ENCODE assay signal across 15 cellular contexts in the genomic region with DNA sequence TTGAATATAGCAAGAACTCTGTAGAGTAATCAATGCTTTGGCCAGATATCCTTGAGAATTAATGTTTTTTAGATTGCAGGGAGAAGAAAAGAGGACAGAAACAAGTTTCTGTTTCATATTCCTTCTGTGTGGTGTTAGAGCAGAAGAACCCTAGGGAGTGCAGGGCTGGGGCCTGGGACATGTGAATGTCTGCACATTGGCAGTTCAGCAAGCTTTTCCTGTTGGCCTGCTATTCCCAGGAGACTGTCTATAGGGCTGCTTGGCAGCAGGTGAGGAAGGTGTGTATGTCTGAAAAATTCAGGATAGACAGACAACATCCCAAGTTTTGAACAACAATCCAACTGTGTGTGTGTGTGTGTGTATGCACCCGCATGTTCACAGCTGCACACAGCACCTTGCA. TPM values are rescaled to one million over a fixed set of nuclear protein-coding genes. Genes with fewer than 3 reads are reported as not detected.
A peak's percentile ranks its signal among the peaks of the same experiment; 100 is the strongest.
DNase-seq lines count a peak whose midpoint lies in the region; ATAC-seq and TF ChIP-seq lines count a peak whose summit lies in the region.
"Had no signal": no experiment of that assay in that cellular context is flagged by ENCODE, and none has a peak within 500 bp of the region (broad histone marks: within the 10 kb centered on the region; RNA-seq: fewer than 3 reads in every experiment).

No MANE protein-coding gene starts in this region.

- H3K9ac ChIP-seq in GM23248 (no peak overlapping the region), skeletal muscle tissue (ENCODE audit: low read depth in 1 of 3, low read length in 3 of 3) (peak overlapping the region; percentile 10 to 41 (median 15))

- H3K9me3 ChIP-seq in GM23248 (ENCODE audit: low read depth), result no peaks in the 10 kb centered on the region
- H3K9me3 ChIP-seq in RWPE2 (ENCODE audit: severe bottlenecking), result no peaks in the 10 kb centered on the region
- no peaks in the 10 kb centered on the region for H3K9me3 ChIP-seq in skeletal muscle tissue (ENCODE audit: control insufficient read depth in 3 of 3, low read length in 3 of 3)

- WGBS in GM23248 (ENCODE audit: low coverage in 1 of 2, low lambda C conversion rate in 2 of 2, missing lambda C conversion rate in 2 of 2), 2 experiments, result 94 to 100% methylated on average over 1 of the region's 1 CpG

- H3K4me3 Mint-ChIP-seq in activated CD8-positive, alpha-beta memory T cell treated with anti-CD3 and anti-CD28 coated beads, Interleukin-2, amount 10 ng/mL, durations not matched to agents 7 days and 5 days, result no peak overlapping the region
- H3K4me3 Mint-ChIP-seq: CD4-positive, alpha-beta memory T cell; central memory CD8-positive, alpha-beta T cell; T-helper 1 cell treated with Interleukin-12 subunit alpha and Interleukin-12 subunit beta and Interleukin-4 antibody, amounts not matched to agents 30 μg/mL and 1 μg/mL, for 36 hours had no signal

- peak overlapping the region; percentile 91 for H3K27ac ChIP-seq in GM23248
- peak overlapping the region; percentile 82 for H3K27ac ChIP-seq in RWPE2 (ENCODE audit: poor library complexity, severe bottlenecking)
- H3K27ac ChIP-seq in skeletal muscle tissue (ENCODE audit: low read depth, low read length), result peak overlapping the region; percentile 81

- no peak overlapping the region for H2AFZ ChIP-seq in GM23248

- no peaks in the 10 kb centered on the region for H4K20me1 ChIP-seq in GM23248 (ENCODE audit: insufficient read depth)

- no peaks in the 10 kb centered on the region for H3K9me3 Mint-ChIP-seq in activated CD8-positive, alpha-beta memory T cell treated with anti-CD3 and anti-CD28 coated beads, Interleukin-2, amount 10 ng/mL, durations not matched to agents 7 days and 5 days (ENCODE audit: low read depth)
- H3K9me3 Mint-ChIP-seq: CD4-positive, alpha-beta memory T cell; central memory CD8-positive, alpha-beta T cell; T-helper 1 cell treated with Interleukin-12 subunit alpha and Interleukin-12 subunit beta and Interleukin-4 antibody, amounts not matched to agents 30 μg/mL and 1 μg/mL, for 36 hours had no signal

- H3K4me1 Mint-ChIP-seq in activated CD8-positive, alpha-beta memory T cell treated with anti-CD3 and anti-CD28 coated beads, Interleukin-2, amount 10 ng/mL, durations not matched to agents 7 days and 5 days, result peaks cover 4% of the 10 kb centered on the region
- H3K4me1 Mint-ChIP-seq: CD4-positive, alpha-beta memory T cell; central memory CD8-positive, alpha-beta T cell had no signal

- DNase-seq in GM23248 (no peak), RWPE2 (ENCODE audit: low spot score) (no peak), left ventricle myocardium superior (no peak), inferior parietal cortex (ENCODE audit: extremely low spot score) (no peak)
- no peak for DNase-seq in activated CD4-positive, alpha-beta T cell treated with anti-CD3 and anti-CD28 coated beads, Interleukin-2, amount 50 U/mL, for 48 hours
- no peak for DNase-seq in activated CD8-positive, alpha-beta memory T cell treated with anti-CD3 and anti-CD28 coated beads, Interleukin-2, amount 10 ng/mL, durations not matched to agents 7 days and 5 days
- DNase-seq: activated CD4-positive, alpha-beta T cell treated with anti-CD3 and anti-CD28 coated beads, Interleukin-2, amount 50 U/mL, for 4 hours; activated gamma-delta T cell; CD4-positive, alpha-beta memory T cell; kidney glomerular epithelial cell; NCI-H1417 had no signal

- CTCF ChIA-PET in activated CD8-positive, alpha-beta memory T cell treated with anti-CD3 and anti-CD28 coated beads, Interleukin-2, amount 10 ng/mL, durations not matched to agents 7 days and 5 days (lab: Charles Lee), result no interaction called here

- H3K4me1 ChIP-seq in GM23248 (ENCODE audit: insufficient read depth) (peaks cover 22% of the 10 kb centered on the region), RWPE2 (ENCODE audit: insufficient read depth, poor library complexity, severe bottlenecking) (peaks cover 16% of the 10 kb centered on the region), skeletal muscle tissue (ENCODE audit: control insufficient read depth in 3 of 3, insufficient read depth in 3 of 3, low read length in 3 of 3) (peaks cover 27 to 29% (median 28%) of the 10 kb centered on the region in 3 donors)

- H3K36me3 ChIP-seq in GM23248 (ENCODE audit: low read depth) (no peaks in the 10 kb centered on the region), RWPE2 (ENCODE audit: low read depth) (no peaks in the 10 kb centered on the region), skeletal muscle tissue (ENCODE audit: control insufficient read depth in 3 of 3, insufficient read depth in 3 of 3, low read length in 3 of 3) (no peaks in the 10 kb centered on the region)

- H3K27me3 ChIP-seq in GM23248 (replicated peaks; ENCODE audit: insufficient read depth) (no peaks in the 10 kb centered on the region), RWPE2 (ENCODE audit: insufficient read depth, poor library complexity, severe bottlenecking) (no peaks in the 10 kb centered on the region), skeletal muscle tissue (ENCODE audit: control insufficient read depth in 3 of 3, insufficient read depth in 3 of 3, low read length in 3 of 3) (no peaks in the 10 kb centered on the region)

- in situ Hi-C loops in GM23248 (cut with MboI), result no loop called here

- no peaks in the 10 kb centered on the region for H3K9me2 ChIP-seq in GM23248 (ENCODE audit: insufficient read depth)

- H3F3A ChIP-seq in GM23248 (ENCODE audit: insufficient read depth), result peaks cover 32% of the 10 kb centered on the region

- H3K4me2 ChIP-seq in GM23248 (ENCODE audit: unreplicated experiment), result no peak overlapping the region

- TF ChIP-seq CTCF in RWPE2 (IDR thresholded peaks at IDR 0.05; ENCODE audit: poor library complexity, severe bottlenecking), result no peak

- no peak; the same call in 2 of the 3 replicates for ATAC-seq in RWPE2 (ENCODE audit: low read depth)
- peak; percentile 18 for ATAC-seq in left ventricle myocardium superior
- ATAC-seq in HG02852 (IDR thresholded peaks at IDR 0.05; ENCODE audit: unreplicated experiment), result no peak
- ATAC-seq in activated CD8-positive, alpha-beta memory T cell treated with anti-CD3 and anti-CD28 coated beads, Interleukin-2, amount 10 ng/mL, durations not matched to agents 7 days and 5 days, result no peak

- H3K36me3 Mint-ChIP-seq in activated CD8-positive, alpha-beta memory T cell treated with anti-CD3 and anti-CD28 coated beads, Interleukin-2, amount 10 ng/mL, durations not matched to agents 7 days and 5 days, result peaks cover 6% of the 10 kb centered on the region
- H3K36me3 Mint-ChIP-seq: CD4-positive, alpha-beta memory T cell had no signal

- no peaks in the 10 kb centered on the region; the same call in 1 of the 2 replicates for H3K79me2 ChIP-seq in GM23248 (ENCODE audit: insufficient read depth)

- intact Hi-C loops in left ventricle myocardium superior (cut with micrococcal nuclease), result no loop called here

- no peak overlapping the region for H3K27ac Mint-ChIP-seq in activated CD8-positive, alpha-beta memory T cell treated with anti-CD3 and anti-CD28 coated beads, Interleukin-2, amount 10 ng/mL, durations not matched to agents 7 days and 5 days
- H3K27ac Mint-ChIP-seq: T-helper 1 cell treated with Interleukin-12 subunit alpha and Interleukin-12 subunit beta and Interleukin-4 antibody, amounts not matched to agents 30 μg/mL and 1 μg/mL, for 36 hours had no signal

- H3K27me3 Mint-ChIP-seq in activated CD8-positive, alpha-beta memory T cell treated with anti-CD3 and anti-CD28 coated beads, Interleukin-2, amount 10 ng/mL, durations not matched to agents 7 days and 5 days, result no peaks in the 10 kb centered on the region
- H3K27me3 Mint-ChIP-seq: CD4-positive, alpha-beta memory T cell; central memory CD8-positive, alpha-beta T cell had no signal

- H3K4me3 ChIP-seq in GM23248, result no peak overlapping the region
- no peak overlapping the region for H3K4me3 ChIP-seq in RWPE2 (ENCODE audit: severe bottlenecking)
- H3K4me3 ChIP-seq in skeletal muscle tissue (ENCODE audit: low read length in 3 of 3), result no peak overlapping the region

RNA-seq across cellular contexts. Expression of gene CNBP, which starts 13.6 kb away (rescaled TPM):
- 224 and 240 TPM in 2 replicates for total RNA-seq in GM23248 (2014; rRNA removed; shearing (Covaris generic))
- polyA plus RNA-seq in GM23248 (2016; fragmentation: Nextera tagmentation; extraction: Ambion mirVana), result 373 and 386 TPM in 2 replicates
- total RNA-seq in left ventricle myocardium superior (531 TPM), skeletal muscle tissue (228 TPM)
- 100 to 1,000 TPM; 270 to 330 TPM for total RNA-seq in activated CD8-positive, alpha-beta memory T cell treated with anti-CD3 and anti-CD28 coated beads, Interleukin-2, amount 10 ng/mL, durations not matched to agents 7 days and 5 days

RNA-seq across cellular contexts. Expression of gene ISY1, which starts 36.5 kb away (rescaled TPM):
- 28.3 and 33.8 TPM in 2 replicates for total RNA-seq in GM23248 (2014; rRNA removed; shearing (Covaris generic))
- 51.3 and 51.9 TPM in 2 replicates for polyA plus RNA-seq in GM23248 (2016; fragmentation: Nextera tagmentation; extraction: Ambion mirVana)
- total RNA-seq in left ventricle myocardium superior (25.9 TPM), skeletal muscle tissue (27.1 TPM)
- 10 to 100 TPM; 44.4 to 75.9 TPM for total RNA-seq in activated CD8-positive, alpha-beta memory T cell treated with anti-CD3 and anti-CD28 coated beads, Interleukin-2, amount 10 ng/mL, durations not matched to agents 7 days and 5 days

RNA-seq across cellular contexts. Expression of gene COPG1, which starts 52.1 kb away (rescaled TPM):
- 298 and 328 TPM in 2 replicates for total RNA-seq in GM23248 (2014; rRNA removed; shearing (Covaris generic))
- 254 and 265 TPM in 2 replicates for polyA plus RNA-seq in GM23248 (2016; fragmentation: Nextera tagmentation; extraction: Ambion mirVana)
- total RNA-seq in left ventricle myocardium superior (84.1 TPM), skeletal muscle tissue (120 TPM)
- total RNA-seq in activated CD8-positive, alpha-beta memory T cell treated with anti-CD3 and anti-CD28 coated beads, Interleukin-2, amount 10 ng/mL, durations not matched to agents 7 days and 5 days, result 100 to 1,000 TPM; 130 to 141 TPM
